ENCODE assay signal across 29 cellular contexts in the genomic region with DNA sequence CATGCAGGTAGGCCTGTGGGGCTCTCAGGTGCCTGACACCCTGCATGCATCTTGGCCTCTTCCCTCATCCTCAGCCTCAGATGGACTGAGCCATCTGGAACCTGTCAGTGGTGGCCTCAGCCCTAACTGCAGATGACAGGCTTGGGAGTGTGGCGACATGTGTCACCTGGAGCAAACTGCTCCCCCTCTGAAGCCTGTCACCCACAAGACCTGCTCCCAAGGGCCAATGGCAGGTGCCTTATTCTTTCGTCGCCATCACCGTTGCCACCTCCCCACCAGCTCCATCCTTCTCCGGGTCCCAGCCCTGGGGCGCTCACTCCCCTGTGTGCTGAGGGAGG. TPM values are rescaled to one million over a fixed set of nuclear protein-coding genes. Genes with fewer than 3 reads are reported as not detected.
"Had no signal": no experiment of that assay in that cellular context is flagged by ENCODE, and none has a peak within 500 bp of the region (broad histone marks: within the 10 kb centered on the region; RNA-seq: fewer than 3 reads in every experiment).

No MANE protein-coding gene starts in this region.

- H3K36me3 Mint-ChIP-seq: activated naive CD8-positive, alpha-beta T cell treated with anti-CD3 and anti-CD28 coated beads, Interleukin-2, amount 10 ng/mL, durations not matched to agents 7 days and 5 days; mesothelial cell of epicardium; naive B cell; stimulated activated naive B cell treated with anti-CD40 and anti-IgM and Interleukin-4, amounts not matched to agents 10 μg/mL and 1 μg/mL and 100 μg/mL, for 72 hours had no signal

- H3K9me3 ChIP-seq: breast epithelium, esophagus muscularis mucosa, heart right ventricle, right atrium auricular region, stomach, thyroid gland, upper lobe of right lung had no signal

- H3K27ac ChIP-seq: breast epithelium, esophagus muscularis mucosa, foreskin keratinocyte, heart right ventricle, right atrium auricular region, stomach, thyroid gland, upper lobe of right lung had no signal

- H3K4me1 Mint-ChIP-seq: activated naive CD8-positive, alpha-beta T cell treated with anti-CD3 and anti-CD28 coated beads, Interleukin-2, amount 10 ng/mL, durations not matched to agents 7 days and 5 days; naive B cell had no signal

- H3K4me2 ChIP-seq: smooth muscle cell had no signal

- H3K9me3 Mint-ChIP-seq: activated naive CD4-positive, alpha-beta T cell treated with anti-CD3 and anti-CD28 coated beads for 36 hours; activated naive CD8-positive, alpha-beta T cell treated with anti-CD3 and anti-CD28 coated beads, Interleukin-2, amount 10 ng/mL, durations not matched to agents 7 days and 5 days; mesothelial cell of epicardium; naive B cell; neural crest cell; stimulated activated naive B cell treated with anti-CD40 and anti-IgM and Interleukin-4, amounts not matched to agents 10 μg/mL and 1 μg/mL and 100 μg/mL, for 72 hours; T-helper 2 cell treated with Interferon-gamma antibody and Interleukin-4, amounts not matched to agents 5 μg/mL and 100 μg/mL, for 36 hours had no signal

- H3K4me1 ChIP-seq: foreskin keratinocyte, upper lobe of right lung had no signal

- H3K4me3 Mint-ChIP-seq: activated naive CD4-positive, alpha-beta T cell treated with anti-CD3 and anti-CD28 coated beads for 36 hours; activated naive CD8-positive, alpha-beta T cell treated with anti-CD3 and anti-CD28 coated beads, Interleukin-2, amount 10 ng/mL, durations not matched to agents 7 days and 5 days; mesothelial cell of epicardium; naive B cell; neural crest cell; stimulated activated naive B cell treated with anti-CD40 and anti-IgM and Interleukin-4, amounts not matched to agents 10 μg/mL and 1 μg/mL and 100 μg/mL, for 72 hours; T-helper 2 cell treated with Interferon-gamma antibody and Interleukin-4, amounts not matched to agents 5 μg/mL and 100 μg/mL, for 36 hours had no signal

- H3K36me3 ChIP-seq: breast epithelium, esophagus muscularis mucosa, heart right ventricle, right atrium auricular region, stomach, thyroid gland, upper lobe of right lung had no signal

- H3K4me3 ChIP-seq: breast epithelium, esophagus muscularis mucosa, heart right ventricle, right atrium auricular region, smooth muscle cell, stomach, thyroid gland, upper lobe of right lung had no signal

- DNase-seq: activated CD4-positive, alpha-beta T cell treated with anti-CD3 and anti-CD28 coated beads for 4 hours; activated CD4-positive, alpha-beta T cell treated with anti-CD3 and anti-CD28 coated beads, Interleukin-2, amount 50 U/mL, for 48 hours; activated CD8-positive, alpha-beta memory T cell treated with anti-CD3 and anti-CD28 coated beads for 24 hours; activated effector memory CD4-positive, alpha-beta T cell treated with Interleukin-2 at 50 U/mL for 16 hours; activated naive CD4-positive, alpha-beta T cell treated with anti-CD3 and anti-CD28 coated beads for 36 hours; activated naive CD8-positive, alpha-beta T cell treated with anti-CD3 and anti-CD28 coated beads, Interleukin-2, amount 10 ng/mL, durations not matched to agents 7 days and 5 days; amniotic stem cell; central memory CD4-positive, alpha-beta T cell; dermis blood vessel endothelial cell; effector CD4-positive, alpha-beta T cell; foreskin keratinocyte; heart right ventricle; left ventricle myocardium superior; mammary epithelial cell; naive B cell; occipital lobe; stimulated activated CD4-positive, alpha-beta T cell treated with anti-CD3 and anti-CD28 coated beads, Interleukin-15, amount 100 ng/mL, for 24 hours; stimulated activated naive B cell treated with anti-CD40 and anti-IgM and Interleukin-4, amounts not matched to agents 10 μg/mL and 1 μg/mL and 100 μg/mL, for 72 hours; stomach; T-helper 1 cell; upper lobe of right lung had no signal

- H3K27ac Mint-ChIP-seq: activated naive CD4-positive, alpha-beta T cell treated with anti-CD3 and anti-CD28 coated beads for 36 hours; activated naive CD8-positive, alpha-beta T cell treated with anti-CD3 and anti-CD28 coated beads, Interleukin-2, amount 10 ng/mL, durations not matched to agents 7 days and 5 days; mesothelial cell of epicardium; stimulated activated naive B cell treated with anti-CD40 and anti-IgM and Interleukin-4, amounts not matched to agents 10 μg/mL and 1 μg/mL and 100 μg/mL, for 72 hours; T-helper 2 cell treated with Interferon-gamma antibody and Interleukin-4, amounts not matched to agents 5 μg/mL and 100 μg/mL, for 36 hours had no signal

- ATAC-seq: foreskin keratinocyte; heart right ventricle; left ventricle myocardium superior; stimulated activated naive B cell treated with anti-CD40 and anti-IgM and Interleukin-4, amounts not matched to agents 10 μg/mL and 1 μg/mL and 100 μg/mL, for 72 hours; upper lobe of right lung had no signal

- H3K27me3 ChIP-seq: breast epithelium, right atrium auricular region, thyroid gland had no signal

RNA-seq across cellular contexts. Expression of a gene that starts 3.6 kb away (rescaled TPM):
- total RNA-seq: activated naive CD8-positive, alpha-beta T cell treated with anti-CD3 and anti-CD28 coated beads, Interleukin-2, amount 10 ng/mL, durations not matched to agents 7 days and 5 days had no signal

RNA-seq across cellular contexts. Expression of a gene that starts 12.6 kb away (rescaled TPM):
- total RNA-seq: activated naive CD4-positive, alpha-beta T cell treated with anti-CD3 and anti-CD28 coated beads for 36 hours; activated naive CD8-positive, alpha-beta T cell treated with anti-CD3 and anti-CD28 coated beads, Interleukin-2, amount 10 ng/mL, durations not matched to agents 7 days and 5 days; left ventricle myocardium superior had no signal

RNA-seq across cellular contexts. Expression of a gene that starts 49.8 kb away (rescaled TPM):
- total RNA-seq: activated naive CD4-positive, alpha-beta T cell treated with anti-CD3 and anti-CD28 coated beads for 36 hours; neural crest cell; smooth muscle cell had no signal
- polyA plus RNA-seq: mammary epithelial cell, smooth muscle cell had no signal
